ENCODE assay signal across 1 cellular context in the genomic region with DNA sequence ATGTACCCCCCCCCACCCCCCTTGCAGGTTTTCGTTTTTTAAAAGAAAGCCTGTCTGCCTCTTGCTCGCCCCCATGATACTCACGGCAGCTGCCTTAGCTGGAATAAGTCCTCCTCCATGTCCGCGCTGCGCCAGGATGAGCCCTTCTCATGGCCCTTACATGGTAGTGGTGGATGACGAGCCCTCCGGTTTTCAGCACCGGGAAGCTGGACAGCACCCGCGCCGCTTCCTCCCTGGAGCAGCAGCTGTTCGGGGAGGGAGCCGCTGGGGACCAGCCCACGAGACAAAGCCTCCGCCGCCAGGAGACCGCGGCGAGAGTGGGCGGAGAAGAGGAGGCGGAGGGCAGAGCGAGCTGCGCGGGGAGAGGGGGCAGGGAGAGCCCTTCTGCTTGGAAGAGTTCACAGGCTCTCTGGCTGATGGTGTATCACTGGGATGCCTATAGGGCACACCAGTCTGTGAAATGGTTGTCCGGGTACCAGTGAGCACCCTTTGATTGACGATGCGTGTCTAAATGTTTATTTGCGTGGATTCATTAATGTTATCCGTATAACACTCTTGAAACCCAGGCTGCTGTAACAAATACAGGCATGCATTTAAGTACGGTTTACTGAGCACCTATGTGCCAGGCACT.
TF ChIP-seq lines count a peak whose summit lies in the region.

Gene SVOP, minus strand, starts transcription at position 319 of the 631 bp plus-strand sequence. Its CDS starts 200 bp downstream, at position 119.

TF ChIP-seq in HepG2, 621 proteins besides CTCF, POLR2A, EP300 and RAD21 (continued from another document and continues in another):
- TF ChIP-seq, protein P1, sequence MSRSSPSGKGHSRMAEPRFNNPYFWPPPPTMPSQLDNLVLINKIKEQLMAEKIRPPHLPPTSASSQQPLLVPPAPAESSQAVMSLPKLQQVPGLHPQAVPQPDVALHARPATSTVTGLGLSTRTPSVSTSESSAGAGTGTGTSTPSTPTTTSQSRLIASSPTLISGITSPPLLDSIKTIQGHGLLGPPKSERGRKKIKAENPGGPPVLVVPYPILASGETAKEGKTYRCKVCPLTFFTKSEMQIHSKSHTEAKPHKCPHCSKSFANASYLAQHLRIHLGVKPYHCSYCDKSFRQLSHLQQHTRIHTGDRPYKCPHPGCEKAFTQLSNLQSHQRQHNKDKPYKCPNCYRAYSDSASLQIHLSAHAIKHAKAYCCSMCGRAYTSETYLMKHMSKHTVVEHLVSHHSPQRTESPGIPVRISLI (CRISPR knock-in tag; IDR thresholded peaks at IDR 0.05; ENCODE audit: borderline replicate concordance), result 0 out of 2 replicates have a peak, but pooled peaks have one; percentile 14
- peak; percentile 69; the same call in 1 of the 2 replicates for TF ChIP-seq DZIP1 (CRISPR knock-in tag; IDR thresholded peaks at IDR 0.05)
- peak; percentile 57; the same call in 1 of the 2 replicates for TF ChIP-seq ZBTB21 (CRISPR knock-in tag; IDR thresholded peaks at IDR 0.05)
- no peak for TF ChIP-seq IKZF1 (IDR thresholded peaks at IDR 0.05)
- TF ChIP-seq, protein P2, sequence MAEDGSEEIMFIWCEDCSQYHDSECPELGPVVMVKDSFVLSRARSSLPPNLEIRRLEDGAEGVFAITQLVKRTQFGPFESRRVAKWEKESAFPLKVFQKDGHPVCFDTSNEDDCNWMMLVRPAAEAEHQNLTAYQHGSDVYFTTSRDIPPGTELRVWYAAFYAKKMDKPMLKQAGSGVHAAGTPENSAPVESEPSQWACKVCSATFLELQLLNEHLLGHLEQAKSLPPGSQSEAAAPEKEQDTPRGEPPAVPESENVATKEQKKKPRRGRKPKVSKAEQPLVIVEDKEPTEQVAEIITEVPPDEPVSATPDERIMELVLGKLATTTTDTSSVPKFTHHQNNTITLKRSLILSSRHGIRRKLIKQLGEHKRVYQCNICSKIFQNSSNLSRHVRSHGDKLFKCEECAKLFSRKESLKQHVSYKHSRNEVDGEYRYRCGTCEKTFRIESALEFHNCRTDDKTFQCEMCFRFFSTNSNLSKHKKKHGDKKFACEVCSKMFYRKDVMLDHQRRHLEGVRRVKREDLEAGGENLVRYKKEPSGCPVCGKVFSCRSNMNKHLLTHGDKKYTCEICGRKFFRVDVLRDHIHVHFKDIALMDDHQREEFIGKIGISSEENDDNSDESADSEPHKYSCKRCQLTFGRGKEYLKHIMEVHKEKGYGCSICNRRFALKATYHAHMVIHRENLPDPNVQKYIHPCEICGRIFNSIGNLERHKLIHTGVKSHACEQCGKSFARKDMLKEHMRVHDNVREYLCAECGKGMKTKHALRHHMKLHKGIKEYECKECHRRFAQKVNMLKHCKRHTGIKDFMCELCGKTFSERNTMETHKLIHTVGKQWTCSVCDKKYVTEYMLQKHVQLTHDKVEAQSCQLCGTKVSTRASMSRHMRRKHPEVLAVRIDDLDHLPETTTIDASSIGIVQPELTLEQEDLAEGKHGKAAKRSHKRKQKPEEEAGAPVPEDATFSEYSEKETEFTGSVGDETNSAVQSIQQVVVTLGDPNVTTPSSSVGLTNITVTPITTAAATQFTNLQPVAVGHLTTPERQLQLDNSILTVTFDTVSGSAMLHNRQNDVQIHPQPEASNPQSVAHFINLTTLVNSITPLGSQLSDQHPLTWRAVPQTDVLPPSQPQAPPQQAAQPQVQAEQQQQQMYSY (CRISPR knock-in tag; IDR thresholded peaks at IDR 0.05), result peak; percentile 67; the same call in 1 of the 2 replicates
- peak; percentile 98 for TF ChIP-seq NFKB2 (CRISPR knock-in tag; IDR thresholded peaks at IDR 0.05; ENCODE audit: borderline replicate concordance)
- no peak for TF ChIP-seq ATF7 (IDR thresholded peaks at IDR 0.05)
- TF ChIP-seq ATF7 (CRISPR knock-in tag; IDR thresholded peaks at IDR 0.05), result 0 out of 2 replicates have a peak, but pooled peaks have one; percentile 28
- TF ChIP-seq SP140L (CRISPR knock-in tag; IDR thresholded peaks at IDR 0.05; ENCODE audit: borderline replicate concordance), result 0 out of 2 replicates have a peak, but pooled peaks have one; percentile 63
- TF ChIP-seq AHR (CRISPR knock-in tag; IDR thresholded peaks at IDR 0.05), result peak; percentile 98
- peak; percentile 65 for TF ChIP-seq ETV5 (CRISPR knock-in tag; IDR thresholded peaks at IDR 0.05; ENCODE audit: borderline replicate concordance)
- TF ChIP-seq NFIC (IDR thresholded peaks at IDR 0.05; ENCODE audit: low read length), result no peak
- TF ChIP-seq ZKSCAN1 (IDR thresholded peaks at IDR 0.05; ENCODE audit: low read length), result no peak
- TF ChIP-seq HOXD1 (CRISPR knock-in tag; IDR thresholded peaks at IDR 0.05), result peak; percentile 83; the same call in 1 of the 2 replicates
- TF ChIP-seq TAF15 (IDR thresholded peaks at IDR 0.05; ENCODE audit: low read depth, low read length, poor library complexity, severe bottlenecking), result no peak
- no peak for TF ChIP-seq GATA4 (IDR thresholded peaks at IDR 0.05; ENCODE audit: borderline replicate concordance, low read depth)
- TF ChIP-seq ZGPAT (CRISPR knock-in tag; IDR thresholded peaks at IDR 0.05), result peak; percentile 71
- peak; percentile 95 for TF ChIP-seq SRY (CRISPR knock-in tag; IDR thresholded peaks at IDR 0.05)
- no peak for TF ChIP-seq ZBTB4 (CRISPR knock-in tag; IDR thresholded peaks at IDR 0.05; ENCODE audit: borderline replicate concordance)
- TF ChIP-seq, protein P3, sequence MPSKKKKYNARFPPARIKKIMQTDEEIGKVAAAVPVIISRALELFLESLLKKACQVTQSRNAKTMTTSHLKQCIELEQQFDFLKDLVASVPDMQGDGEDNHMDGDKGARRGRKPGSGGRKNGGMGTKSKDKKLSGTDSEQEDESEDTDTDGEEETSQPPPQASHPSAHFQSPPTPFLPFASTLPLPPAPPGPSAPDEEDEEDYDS (CRISPR knock-in tag; IDR thresholded peaks at IDR 0.05), result peak; percentile 62; the same call in 1 of the 2 replicates
- TF ChIP-seq, protein P4, sequence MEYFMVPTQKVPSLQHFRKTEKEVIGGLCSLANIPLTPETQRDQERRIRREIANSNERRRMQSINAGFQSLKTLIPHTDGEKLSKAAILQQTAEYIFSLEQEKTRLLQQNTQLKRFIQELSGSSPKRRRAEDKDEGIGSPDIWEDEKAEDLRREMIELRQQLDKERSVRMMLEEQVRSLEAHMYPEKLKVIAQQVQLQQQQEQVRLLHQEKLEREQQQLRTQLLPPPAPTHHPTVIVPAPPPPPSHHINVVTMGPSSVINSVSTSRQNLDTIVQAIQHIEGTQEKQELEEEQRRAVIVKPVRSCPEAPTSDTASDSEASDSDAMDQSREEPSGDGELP (IDR thresholded peaks at IDR 0.05; ENCODE audit: borderline replicate concordance, low read depth), result peak; percentile 97
- no peak for TF ChIP-seq NAIF1 (CRISPR knock-in tag; IDR thresholded peaks at IDR 0.05; ENCODE audit: borderline replicate concordance)
- TF ChIP-seq MIXL1 (CRISPR knock-in tag; IDR thresholded peaks at IDR 0.05), result peak; percentile 86
- TF ChIP-seq, protein P5, sequence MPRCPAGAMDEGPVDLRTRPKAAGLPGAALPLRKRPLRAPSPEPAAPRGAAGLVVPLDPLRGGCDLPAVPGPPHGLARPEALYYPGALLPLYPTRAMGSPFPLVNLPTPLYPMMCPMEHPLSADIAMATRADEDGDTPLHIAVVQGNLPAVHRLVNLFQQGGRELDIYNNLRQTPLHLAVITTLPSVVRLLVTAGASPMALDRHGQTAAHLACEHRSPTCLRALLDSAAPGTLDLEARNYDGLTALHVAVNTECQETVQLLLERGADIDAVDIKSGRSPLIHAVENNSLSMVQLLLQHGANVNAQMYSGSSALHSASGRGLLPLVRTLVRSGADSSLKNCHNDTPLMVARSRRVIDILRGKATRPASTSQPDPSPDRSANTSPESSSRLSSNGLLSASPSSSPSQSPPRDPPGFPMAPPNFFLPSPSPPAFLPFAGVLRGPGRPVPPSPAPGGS (CRISPR knock-in tag; IDR thresholded peaks at IDR 0.05), result peak; percentile 37; the same call in 1 of the 2 replicates
- peak; percentile 85; the same call in 1 of the 2 replicates for TF ChIP-seq KLF15 (CRISPR knock-in tag; IDR thresholded peaks at IDR 0.05; ENCODE audit: borderline replicate concordance)
- peak; percentile 70; the same call in 1 of the 2 replicates for TF ChIP-seq ONECUT2 (CRISPR knock-in tag; IDR thresholded peaks at IDR 0.05)
- no peak; the same call in 1 of the 2 replicates for TF ChIP-seq NFYB (CRISPR knock-in tag; IDR thresholded peaks at IDR 0.05)
- no peak; the same call in 1 of the 2 replicates for TF ChIP-seq JUND (CRISPR knock-in tag; IDR thresholded peaks at IDR 0.05)
- TF ChIP-seq, protein P6, sequence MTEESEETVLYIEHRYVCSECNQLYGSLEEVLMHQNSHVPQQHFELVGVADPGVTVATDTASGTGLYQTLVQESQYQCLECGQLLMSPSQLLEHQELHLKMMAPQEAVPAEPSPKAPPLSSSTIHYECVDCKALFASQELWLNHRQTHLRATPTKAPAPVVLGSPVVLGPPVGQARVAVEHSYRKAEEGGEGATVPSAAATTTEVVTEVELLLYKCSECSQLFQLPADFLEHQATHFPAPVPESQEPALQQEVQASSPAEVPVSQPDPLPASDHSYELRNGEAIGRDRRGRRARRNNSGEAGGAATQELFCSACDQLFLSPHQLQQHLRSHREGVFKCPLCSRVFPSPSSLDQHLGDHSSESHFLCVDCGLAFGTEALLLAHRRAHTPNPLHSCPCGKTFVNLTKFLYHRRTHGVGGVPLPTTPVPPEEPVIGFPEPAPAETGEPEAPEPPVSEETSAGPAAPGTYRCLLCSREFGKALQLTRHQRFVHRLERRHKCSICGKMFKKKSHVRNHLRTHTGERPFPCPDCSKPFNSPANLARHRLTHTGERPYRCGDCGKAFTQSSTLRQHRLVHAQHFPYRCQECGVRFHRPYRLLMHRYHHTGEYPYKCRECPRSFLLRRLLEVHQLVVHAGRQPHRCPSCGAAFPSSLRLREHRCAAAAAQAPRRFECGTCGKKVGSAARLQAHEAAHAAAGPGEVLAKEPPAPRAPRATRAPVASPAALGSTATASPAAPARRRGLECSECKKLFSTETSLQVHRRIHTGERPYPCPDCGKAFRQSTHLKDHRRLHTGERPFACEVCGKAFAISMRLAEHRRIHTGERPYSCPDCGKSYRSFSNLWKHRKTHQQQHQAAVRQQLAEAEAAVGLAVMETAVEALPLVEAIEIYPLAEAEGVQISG (CRISPR knock-in tag; IDR thresholded peaks at IDR 0.05), result peak; percentile 86
- TF ChIP-seq PHF21A (CRISPR knock-in tag; IDR thresholded peaks at IDR 0.05), result no peak
- no peak for TF ChIP-seq ZNF24 (IDR thresholded peaks at IDR 0.05)
- no peak; the same call in 1 of the 2 replicates for TF ChIP-seq ZNF710 (CRISPR knock-in tag; IDR thresholded peaks at IDR 0.05; ENCODE audit: borderline replicate concordance)
- TF ChIP-seq ZNF496 (CRISPR knock-in tag; IDR thresholded peaks at IDR 0.05; ENCODE audit: insufficient replicate concordance), result no peak
- TF ChIP-seq ZNF530 (CRISPR knock-in tag; IDR thresholded peaks at IDR 0.05; ENCODE audit: low read depth), result no peak
